Comparison of ENCODE assay signal across 20 cellular contexts in genomic region chr2:201975434-201975833, GRCh38. TPM values are rescaled to one million over a fixed set of nuclear protein-coding genes. Genes with fewer than 3 reads are reported as not detected.
DNase-seq lines count a peak whose midpoint lies in the region; ATAC-seq and FAIRE-seq lines count a peak whose summit lies in the region.
"Had no signal": no experiment of that assay in that cellular context is flagged by ENCODE, and none has a peak within 500 bp of the region (broad histone marks: within the 10 kb centered on the region; RNA-seq: fewer than 3 reads in every experiment).

No MANE protein-coding gene starts in this region.

- no peak overlapping the region for H3K4me3 ChIP-seq in small intestine (ENCODE audit: low read depth in 1 of 2, low read length in 2 of 2)
- H3K4me3 ChIP-seq: BLaER1, GM12878, HAP-1 had no signal

- intact Hi-C loops in cardiac septum (cut with DNase I), result no loop called here
- intact Hi-C loops in left cardiac atrium (cut with DNase I), result no loop called here
- intact Hi-C loops in activated T-helper 2 cell treated with anti-CD3 and anti-CD28 coated beads, Interferon-gamma antibody, Interleukin-2, Interleukin-4, amounts not matched to agents 10 μg/mL and 5 μg/mL and 100 μg/mL, durations not matched to agents 14 hours and 24 hours and 36 hours (cut with micrococcal nuclease), result no loop called here

- H3K9me3 ChIP-seq in small intestine (ENCODE audit: control insufficient read depth, low read depth), result no peaks in the 10 kb centered on the region
- H3K9me3 ChIP-seq: BLaER1, HAP-1 had no signal

- 57 to 78% (median 64%) methylated on average over 8 of the region's 8 CpGs for WGBS in small intestine, 3 donors

- H3K4me1 Mint-ChIP-seq in activated T-helper 2 cell treated with anti-CD3 and anti-CD28 coated beads, Interferon-gamma antibody, Interleukin-2, Interleukin-4, amounts not matched to agents 10 μg/mL and 5 μg/mL and 100 μg/mL, durations not matched to agents 14 hours and 24 hours and 36 hours (ENCODE audit: low read depth), result no peaks in the 10 kb centered on the region
- H3K4me1 Mint-ChIP-seq: CD4-positive, alpha-beta memory T cell had no signal

- DNase-seq in cardiac septum (ENCODE audit: low spot score), result peak; percentile 20
- no peak for DNase-seq in left cardiac atrium
- peak; percentile 8 for DNase-seq in LoVo (ENCODE audit: low spot score)
- no peak for DNase-seq in left lobe of liver (ENCODE audit: low spot score)
- peak; percentile 48 for DNase-seq in small intestine
- DNase-seq in activated T-helper 2 cell treated with anti-CD3 and anti-CD28 coated beads, Interferon-gamma antibody, Interleukin-2, Interleukin-4, amounts not matched to agents 10 μg/mL and 5 μg/mL and 100 μg/mL, durations not matched to agents 14 hours and 24 hours and 36 hours (ENCODE audit: low spot score), result no peak
- DNase-seq in DMS 273 treated with DMSO at 0.1 percent for 48 hours (lab: John Stamatoyannopoulos, UW), result no peak
- no peak for DNase-seq in HPDE6-E6E7 (ENCODE audit: extremely low spot score)
- DNase-seq: Calu3; CD4-positive, alpha-beta memory T cell; DMS53; DND-41; EL had no signal

- H3K27ac Mint-ChIP-seq in activated T-helper 2 cell treated with anti-CD3 and anti-CD28 coated beads, Interferon-gamma antibody, Interleukin-2, Interleukin-4, amounts not matched to agents 10 μg/mL and 5 μg/mL and 100 μg/mL, durations not matched to agents 14 hours and 24 hours and 36 hours, result no peak overlapping the region
- H3K27ac Mint-ChIP-seq: CD14-positive monocyte; CD4-positive, alpha-beta memory T cell; IgD-negative memory B cell had no signal

- H3K27me3 ChIP-seq in small intestine (ENCODE audit: control insufficient read depth in 2 of 2, insufficient read depth in 2 of 2, low read length in 2 of 2), result no peaks in the 10 kb centered on the region
- H3K27me3 ChIP-seq: BLaER1 had no signal

- no peak for ATAC-seq in left cardiac atrium
- peak; percentile 33 for ATAC-seq in left lobe of liver
- ATAC-seq: GM12878 had no signal

- no peaks in the 10 kb centered on the region for H3K36me3 ChIP-seq in small intestine (ENCODE audit: control insufficient read depth in 2 of 2, insufficient read depth in 2 of 2, low read length in 2 of 2)
- H3K36me3 ChIP-seq: BLaER1, HAP-1 had no signal

- H3K4me3 Mint-ChIP-seq in activated T-helper 2 cell treated with anti-CD3 and anti-CD28 coated beads, Interferon-gamma antibody, Interleukin-2, Interleukin-4, amounts not matched to agents 10 μg/mL and 5 μg/mL and 100 μg/mL, durations not matched to agents 14 hours and 24 hours and 36 hours (ENCODE audit: low read depth), result no peak overlapping the region
- H3K4me3 Mint-ChIP-seq: CD14-positive monocyte; CD4-positive, alpha-beta memory T cell; IgD-negative memory B cell had no signal

- H3K4me1 ChIP-seq in small intestine (ENCODE audit: control insufficient read depth in 2 of 2, insufficient read depth in 1 of 2, low read depth in 1 of 2, low read length in 1 of 2), result peaks cover 0 to 3% of the 10 kb centered on the region in 2 donors
- H3K4me1 ChIP-seq: BLaER1 had no signal

- no peaks in the 10 kb centered on the region for H3K27me3 Mint-ChIP-seq in activated T-helper 2 cell treated with anti-CD3 and anti-CD28 coated beads, Interferon-gamma antibody, Interleukin-2, Interleukin-4, amounts not matched to agents 10 μg/mL and 5 μg/mL and 100 μg/mL, durations not matched to agents 14 hours and 24 hours and 36 hours (ENCODE audit: low read depth)

- no peak overlapping the region for H3K27ac ChIP-seq in small intestine (ENCODE audit: low read depth in 1 of 2, low read length in 1 of 2)
- H3K27ac ChIP-seq: 22Rv1, BLaER1 had no signal

- no peak for FAIRE-seq in small intestine (lab: Jason Lieb, UNC)
- FAIRE-seq: GM12878, GM19239 had no signal

- H3K9me3 Mint-ChIP-seq in activated T-helper 2 cell treated with anti-CD3 and anti-CD28 coated beads, Interferon-gamma antibody, Interleukin-2, Interleukin-4, amounts not matched to agents 10 μg/mL and 5 μg/mL and 100 μg/mL, durations not matched to agents 14 hours and 24 hours and 36 hours, result no peaks in the 10 kb centered on the region

- H3K36me3 Mint-ChIP-seq in activated T-helper 2 cell treated with anti-CD3 and anti-CD28 coated beads, Interferon-gamma antibody, Interleukin-2, Interleukin-4, amounts not matched to agents 10 μg/mL and 5 μg/mL and 100 μg/mL, durations not matched to agents 14 hours and 24 hours and 36 hours (ENCODE audit: low read depth), result no peaks in the 10 kb centered on the region
- H3K36me3 Mint-ChIP-seq: CD14-positive monocyte; CD4-positive, alpha-beta memory T cell had no signal

RNA-seq across cellular contexts. Expression of gene FZD7, which starts 58.2 kb away (rescaled TPM):
- total RNA-seq in cardiac septum (34.7 TPM), left cardiac atrium (10 to 100 TPM; 12.2 to 18.9 TPM), left lobe of liver (0.75 TPM)
- 10 to 100 TPM in 1 of 3 donors, 1 to 10 TPM in 2; 1.6 to 10.9 (median 1.6) TPM for polyA plus RNA-seq in small intestine
- 1.1 and 1.4 TPM in 2 replicates for total RNA-seq in activated T-helper 2 cell treated with anti-CD3 and anti-CD28 coated beads, Interferon-gamma antibody, Interleukin-2, Interleukin-4, amounts not matched to agents 10 μg/mL and 5 μg/mL and 100 μg/mL, durations not matched to agents 14 hours and 24 hours and 36 hours
- polyA plus RNA-seq: CD4-positive, alpha-beta memory T cell had no signal

Comparison
In these comparisons a context has a peak if more than half of its experiments do, and no peak if none do; other contexts are left out.
1. DNase-seq: peak in cardiac septum (single experiment), LoVo (single experiment) and small intestine (single experiment); none in left cardiac atrium (single experiment), left lobe of liver (single experiment), activated T-helper 2 cell treated with anti-CD3 and anti-CD28 coated beads, Interferon-gamma antibody, Interleukin-2, Interleukin-4, amounts not matched to agents 10 μg/mL and 5 μg/mL and 100 μg/mL, durations not matched to agents 14 hours and 24 hours and 36 hours (single experiment), DMS 273 treated with DMSO at 0.1 percent for 48 hours (single experiment) and HPDE6-E6E7 (single experiment).